In genomic region chr13:78595819-78596700, GRCh38 we compare ENCODE assay signal across 9 cellular contexts. TPM values are rescaled to one million over a fixed set of nuclear protein-coding genes. Genes with fewer than 3 reads are reported as not detected.
DNase-seq lines count a peak whose midpoint lies in the region; ATAC-seq and TF ChIP-seq lines count a peak whose summit lies in the region.
"Had no signal": no experiment of that assay in that cellular context is flagged by ENCODE, and none has a peak within 500 bp of the region (broad histone marks: within the 10 kb centered on the region; RNA-seq: fewer than 3 reads in every experiment).

No MANE protein-coding gene starts in this region.

- H3K36me3 ChIP-seq in neuron (ENCODE audit: insufficient read depth, low read length) (no peaks in the 10 kb centered on the region), stomach (no peaks in the 10 kb centered on the region)

- no peak for TF ChIP-seq EP300 in stomach (IDR thresholded peaks at IDR 0.05)

- H3K9me3 ChIP-seq in neuron (ENCODE audit: low read length): no peaks in the 10 kb centered on the region
- peaks cover 0 to 30% (median 6%) of the 10 kb centered on the region in 4 donors for H3K9me3 ChIP-seq in stomach

- TF ChIP-seq CTCF in coronary artery (IDR thresholded peaks at IDR 0.05) (no peak), stomach (IDR thresholded peaks at IDR 0.05) (no peak)

- DNase-seq in coronary artery (ENCODE audit: low spot score) (no peak), stomach (no peak), NAMALWA (ENCODE audit: low spot score) (no peak)
- DNase-seq: activated CD4-positive, CD25-positive, alpha-beta regulatory T cell treated with anti-CD3 and anti-CD28 coated beads, Interleukin-2, amount 50 U/mL, for 72 hours had no signal

- ATAC-seq in GM18867 (IDR thresholded peaks at IDR 0.05; ENCODE audit: unreplicated experiment): peak; percentile 73
- ATAC-seq in HG03354 (IDR thresholded peaks at IDR 0.05; ENCODE audit: poor library complexity, severe bottlenecking, unreplicated experiment): peak; percentile 72
- ATAC-seq in GM19455 (IDR thresholded peaks at IDR 0.05; ENCODE audit: unreplicated experiment): no peak
- no peak for ATAC-seq in GM18858 (IDR thresholded peaks at IDR 0.05; ENCODE audit: unreplicated experiment)

- H3K27me3 ChIP-seq in neuron (ENCODE audit: insufficient read depth, low read length) (peaks cover 88% of the 10 kb centered on the region), stomach (peaks cover 24 to 100% (median 90%) of the 10 kb centered on the region in 3 donors)

- peak overlapping the region; percentile 56 for H3K4me3 ChIP-seq in coronary artery
- peak overlapping the region; percentile 45 for H3K4me3 ChIP-seq in neuron (ENCODE audit: low read length)
- peak overlapping the region in 2 of 4 donors; percentile 14 to 39 for H3K4me3 ChIP-seq in stomach

- H2AFZ ChIP-seq in neuron (ENCODE audit: low read depth, low read length): peak overlapping the region; percentile 60

- intact Hi-C loops in stomach (cut with DNase I; ENCODE audit: low total_unique reads): no loop called here

- WGBS in stomach, 5 donors: 4 to 14% (median 11%) methylated on average over 37 to 69 of the region's 69 CpGs

- H3K27ac ChIP-seq in coronary artery: no peak overlapping the region
- no peak overlapping the region for H3K27ac ChIP-seq in stomach

- H3K4me1 ChIP-seq in neuron (ENCODE audit: insufficient read depth, low read length) (peaks cover 23% of the 10 kb centered on the region), stomach (peaks cover 14 to 37% (median 30%) of the 10 kb centered on the region in 4 donors)

- no peak for TF ChIP-seq POLR2A in stomach (IDR thresholded peaks at IDR 0.05)

RNA-seq across cellular contexts. Expression of gene POU4F1, which starts 7.3 kb away (rescaled TPM):
- not detected for total RNA-seq in stomach
- polyA plus RNA-seq in stomach: under 1 TPM in 1 of 3 donors, not detected in 2; 0.08 TPM

Comparison
In these comparisons a context has a peak if more than half of its experiments do, and no peak if none do; other contexts are left out.
1. ATAC-seq: peak in GM18867 (single experiment) and HG03354 (single experiment); none in GM19455 (single experiment) and GM18858 (single experiment).